8 cellular contexts compared by ENCODE assay signal in genomic region chr11:46363031-46363407, GRCh38. TPM values are rescaled to one million over a fixed set of nuclear protein-coding genes. Genes with fewer than 3 reads are reported as not detected.
A peak's percentile ranks its signal among the peaks of the same experiment; 100 is the strongest.
DNase-seq lines count a peak whose midpoint lies in the region; TF ChIP-seq lines count a peak whose summit lies in the region.

No MANE protein-coding gene starts in this region.

- H3K79me2 ChIP-seq in DOHH2 (ENCODE audit: control insufficient read depth, low read length) = peaks cover 40% of the 10 kb centered on the region

- H3K9me3 ChIP-seq in DOHH2 (ENCODE audit: control insufficient read depth, insufficient read depth, low read length) = no peaks in the 10 kb centered on the region
- no peaks in the 10 kb centered on the region for H3K9me3 ChIP-seq in ectodermal cell (ENCODE audit: control insufficient read depth, low read length)
- no peaks in the 10 kb centered on the region for H3K9me3 ChIP-seq in mucosa of rectum (ENCODE audit: control insufficient read depth in 2 of 2, low read length in 2 of 2)

- in situ Hi-C loops in GM13976 (cut with MboI; ENCODE audit: low sequenced_read_pairs, unreplicated experiment) = no loop called here

- peaks cover 2% of the 10 kb centered on the region; the same call in 1 of the 2 replicates for H4K20me1 ChIP-seq in DOHH2 (ENCODE audit: control insufficient read depth, insufficient read depth, low read depth, low read length)

- H3K4me1 ChIP-seq in DOHH2 (ENCODE audit: control insufficient read depth, low read length) (peaks cover 26% of the 10 kb centered on the region), ectodermal cell (ENCODE audit: control insufficient read depth, insufficient read depth, low read length) (peaks cover 31% of the 10 kb centered on the region), mucosa of rectum (ENCODE audit: control insufficient read depth in 2 of 2, insufficient read depth in 2 of 2, low read length in 2 of 2) (peaks cover 16 to 20% of the 10 kb centered on the region in 2 donors)

- peaks cover 8% of the 10 kb centered on the region for H3F3A ChIP-seq in DOHH2 (ENCODE audit: control insufficient read depth, insufficient read depth)

- no peaks in the 10 kb centered on the region for H3K9me2 ChIP-seq in DOHH2 (replicated peaks; ENCODE audit: control insufficient read depth, low read length)

- peak; percentile 90 for DNase-seq in RPMI7951 (ENCODE audit: low read depth)
- DNase-seq in stimulated activated naive CD4-positive, alpha-beta T cell treated with Interleukin-2 at 50 U/mL for 16 hours (lab: John Stamatoyannopoulos, UW) = no peak
- DNase-seq in cortex of kidney (lab: John Stamatoyannopoulos, UW) = no peak
- DNase-seq in NCI-H2029 treated with DMSO at 0.1 percent for 48 hours (lab: John Stamatoyannopoulos, UW) = no peak
- no peak for DNase-seq in GM13976 (ENCODE audit: low spot score)

- no peak overlapping the region for H3K27ac ChIP-seq in DOHH2 (ENCODE audit: low read depth, low read length)
- peak overlapping the region; percentile 55 for H3K27ac ChIP-seq in ectodermal cell (ENCODE audit: insufficient read depth, low read depth, low read length, poor library complexity, severe bottlenecking)
- peak overlapping the region; percentile 26 to 58 for H3K27ac ChIP-seq in mucosa of rectum (ENCODE audit: low read depth in 2 of 2, low read length in 2 of 2)

- H3K27me3 ChIP-seq in DOHH2 (ENCODE audit: control insufficient read depth, low read length) (no peaks in the 10 kb centered on the region), ectodermal cell (ENCODE audit: control insufficient read depth, insufficient read depth, low read length, poor library complexity, severe bottlenecking) (no peaks in the 10 kb centered on the region), mucosa of rectum (ENCODE audit: control insufficient read depth in 2 of 2, insufficient read depth in 2 of 2, low read length in 2 of 2) (no peaks in the 10 kb centered on the region)

- peaks cover 6% of the 10 kb centered on the region for H3K36me3 ChIP-seq in DOHH2 (ENCODE audit: control insufficient read depth, low read length)
- no peaks in the 10 kb centered on the region for H3K36me3 ChIP-seq in ectodermal cell (ENCODE audit: control insufficient read depth, insufficient read depth, low read length)
- H3K36me3 ChIP-seq in mucosa of rectum (ENCODE audit: control insufficient read depth in 2 of 2, insufficient read depth in 2 of 2, low read length in 2 of 2) = peaks cover 0 to 6% of the 10 kb centered on the region in 2 donors

- no peak overlapping the region for H3K9ac ChIP-seq in mucosa of rectum (ENCODE audit: low read depth in 1 of 2, low read length in 2 of 2)

- H3K4me3 ChIP-seq in DOHH2 (ENCODE audit: low read length) = no peak overlapping the region
- no peak overlapping the region for H3K4me3 ChIP-seq in ectodermal cell (ENCODE audit: insufficient read depth, low read depth, low read length)
- H3K4me3 ChIP-seq in mucosa of rectum (ENCODE audit: low read length in 2 of 2) = no peak overlapping the region

- no peak for TF ChIP-seq CTCF in DOHH2 (IDR thresholded peaks at IDR 0.05; ENCODE audit: low read depth, low read length, poor library complexity, severe bottlenecking)
- no peak for TF ChIP-seq CTCF in GM13976 (IDR thresholded peaks at IDR 0.05; ENCODE audit: borderline replicate concordance, control extremely low read depth, extremely low read depth, insufficient read depth, missing control alignments)

- 71 to 73% methylated on average over 9 of the region's 9 CpGs for WGBS in ectodermal cell, 2 experiments

- H3K4me2 ChIP-seq in DOHH2 (ENCODE audit: low read length) = peak overlapping the region; percentile 93; the same call in 1 of the 2 replicates

RNA-seq across cellular contexts. Expression of gene DGKZ, which starts 15.8 kb away (rescaled TPM):
- 21.3 and 22.0 TPM in 2 replicates for total RNA-seq in RPMI7951 (2014; rRNA removed; shearing (Covaris generic))
- 63.3 TPM for polyA plus RNA-seq in ectodermal cell (2013, experiment 1 of 4)
- 58.2 TPM for polyA plus RNA-seq in ectodermal cell (2013, experiment 2 of 4)
- 50.1 TPM for polyA plus RNA-seq in ectodermal cell (2013, experiment 3 of 4)
- 49.5 TPM for polyA plus RNA-seq in ectodermal cell (2013, experiment 4 of 4)

RNA-seq across cellular contexts. Expression of gene MDK, which starts 18.4 kb away (rescaled TPM):
- 15.8 and 19.9 TPM in 2 replicates for total RNA-seq in RPMI7951 (2014; rRNA removed; shearing (Covaris generic))
- polyA plus RNA-seq in ectodermal cell (2013, experiment 1 of 4) = 1,267 TPM
- 1,149 TPM for polyA plus RNA-seq in ectodermal cell (2013, experiment 2 of 4)
- 1,440 TPM for polyA plus RNA-seq in ectodermal cell (2013, experiment 3 of 4)
- polyA plus RNA-seq in ectodermal cell (2013, experiment 4 of 4) = 1,571 TPM

RNA-seq across cellular contexts. Expression of gene CHRM4, which starts 28.6 kb away (rescaled TPM):
- 0.49 TPM in 1 of 2 replicates, not detected in the other for total RNA-seq in RPMI7951 (2014; rRNA removed; shearing (Covaris generic))
- 1.6 TPM for polyA plus RNA-seq in ectodermal cell (2013, experiment 1 of 4)
- polyA plus RNA-seq in ectodermal cell (2013, experiment 2 of 4) = 3.8 TPM
- 1.2 TPM for polyA plus RNA-seq in ectodermal cell (2013, experiment 3 of 4)
- polyA plus RNA-seq in ectodermal cell (2013, experiment 4 of 4) = 1.7 TPM
